28 cellular contexts compared by ENCODE assay signal in genomic region chr4:42328978-42329377, GRCh38.
"Had no signal": no experiment of that assay in that cellular context is flagged by ENCODE, and none has a peak within 500 bp of the region (broad histone marks: within the 10 kb centered on the region; RNA-seq: fewer than 3 reads in every experiment).

No MANE protein-coding gene starts in this region.

- H3K4me3 ChIP-seq: colonic mucosa, coronary artery, dorsolateral prefrontal cortex, esophagus muscularis mucosa, esophagus squamous epithelium, gastrocnemius medialis, gastroesophageal sphincter, heart left ventricle had no signal

- H3K27me3 ChIP-seq: colonic mucosa, dorsolateral prefrontal cortex, esophagus muscularis mucosa, esophagus squamous epithelium, foreskin keratinocyte, gastrocnemius medialis, gastroesophageal sphincter, heart left ventricle had no signal

- H3K9me3 Mint-ChIP-seq: dendritic cell treated with granulocyte-macrophage colony-stimulating factor and Interleukin-4, amounts not matched to agents 40 ng/mL and 50 ng/mL, for 4 days; effector memory CD8-positive, alpha-beta T cell; endodermal cell had no signal

- FAIRE-seq: colon, endometrium, endothelial cell of umbilical vein, frontal cortex had no signal

- DNase-seq: colonic mucosa; cortex of kidney; dermis blood vessel endothelial cell; dorsolateral prefrontal cortex; effector CD4-positive, alpha-beta T cell; effector CD8-positive, alpha-beta T cell; effector memory CD4-positive, alpha-beta T cell; effector memory CD8-positive, alpha-beta T cell; endodermal cell; erythroblast; esophagus squamous epithelium; foreskin fibroblast; foreskin keratinocyte; foreskin melanocyte; gastrocnemius medialis; glutamatergic neuron; head of caudate nucleus; heart left ventricle had no signal

- ATAC-seq: effector memory CD8-positive, alpha-beta T cell; esophagus mucosa; foreskin keratinocyte; gastrocnemius medialis; gastroesophageal sphincter; heart left ventricle had no signal

- H3K36me3 ChIP-seq: colonic mucosa, esophagus muscularis mucosa, esophagus squamous epithelium, gastrocnemius medialis, gastroesophageal sphincter, heart left ventricle had no signal

- H3K4me3 Mint-ChIP-seq: dendritic cell treated with granulocyte-macrophage colony-stimulating factor and Interleukin-4, amounts not matched to agents 40 ng/mL and 50 ng/mL, for 4 days; effector memory CD8-positive, alpha-beta T cell; endodermal cell had no signal

- H3K4me1 ChIP-seq: colonic mucosa, esophagus squamous epithelium, foreskin keratinocyte, gastrocnemius medialis, gastroesophageal sphincter had no signal

- H3K27ac ChIP-seq: colonic mucosa, coronary artery, dorsolateral prefrontal cortex, epithelial cell of prostate, esophagus muscularis mucosa, esophagus squamous epithelium, foreskin keratinocyte, gastrocnemius medialis, gastroesophageal sphincter, heart left ventricle had no signal

- H3K27me3 Mint-ChIP-seq: dendritic cell treated with granulocyte-macrophage colony-stimulating factor and Interleukin-4, amounts not matched to agents 40 ng/mL and 50 ng/mL, for 4 days had no signal

- H3K27ac Mint-ChIP-seq: dendritic cell treated with granulocyte-macrophage colony-stimulating factor and Interleukin-4, amounts not matched to agents 40 ng/mL and 50 ng/mL, for 4 days; effector memory CD8-positive, alpha-beta T cell; endodermal cell had no signal

- H3K9me3 ChIP-seq: colonic mucosa, esophagus muscularis mucosa, esophagus squamous epithelium, gastrocnemius medialis, heart left ventricle had no signal
